8 cellular contexts compared by ENCODE assay signal in genomic region chr7:118352854-118353453, GRCh38.
DNase-seq lines count a peak whose midpoint lies in the region; ATAC-seq and TF ChIP-seq lines count a peak whose summit lies in the region.

No MANE protein-coding gene starts in this region.

- peaks cover 2% of the 10 kb centered on the region for H3K9me3 Mint-ChIP-seq in stimulated activated memory B cell treated with anti-CD40 and anti-IgM and Interleukin-4, amounts not matched to agents 10 μg/mL and 1 μg/mL and 100 μg/mL, for 72 hours

- no peak overlapping the region for H3K4me3 ChIP-seq in smooth muscle cell

- H3K27ac ChIP-seq in smooth muscle cell (ENCODE audit: low read depth), result no peak overlapping the region

- H3K36me3 ChIP-seq in smooth muscle cell (ENCODE audit: low read depth), result no peaks in the 10 kb centered on the region

- peak; percentile 24 for DNase-seq in NCI-H345 (lab: John Stamatoyannopoulos, UW)
- no peak for DNase-seq in NCI-H345 treated with DMSO at 0.1 percent for 48 hours (lab: John Stamatoyannopoulos, UW; ENCODE audit: unreplicated experiment)
- peak; percentile 55 for DNase-seq in NCI-H2171 treated with DMSO at 0.1 percent for 48 hours (lab: John Stamatoyannopoulos, UW)
- DNase-seq in T47D (ENCODE audit: low read depth in 1 of 2, low spot score in 1 of 2), result peak; percentile 0 to 50
- DNase-seq in smooth muscle cell (lab: John Stamatoyannopoulos, UW; ENCODE audit: unreplicated experiment), result no peak
- no peak for DNase-seq in epidermal melanocyte (ENCODE audit: insufficient read length, low spot score)
- no peak for DNase-seq in omental fat pad (ENCODE audit: low spot score)

- in situ Hi-C loops in T47D (cut with HindIII; ENCODE audit: low pct_unique_long_range_greater_than_20kb, low sequenced_read_pairs), result no loop called here

- no peak overlapping the region for H3K4me2 ChIP-seq in smooth muscle cell

- no peak overlapping the region for H2AFZ ChIP-seq in smooth muscle cell (ENCODE audit: low read depth)

- H3K79me2 ChIP-seq in smooth muscle cell (ENCODE audit: low read depth), result no peaks in the 10 kb centered on the region

- peaks cover 6% of the 10 kb centered on the region for H3K27me3 Mint-ChIP-seq in stimulated activated memory B cell treated with anti-CD40 and anti-IgM and Interleukin-4, amounts not matched to agents 10 μg/mL and 1 μg/mL and 100 μg/mL, for 72 hours

- peaks cover 4% of the 10 kb centered on the region for H3K9me3 ChIP-seq in smooth muscle cell (replicated peaks; ENCODE audit: low read depth)

- TF ChIP-seq CTCF in smooth muscle cell (IDR thresholded peaks at IDR 0.05; ENCODE audit: borderline replicate concordance, insufficient read depth, poor library complexity, severe bottlenecking), result peak; percentile 47
- no peak for TF ChIP-seq CTCF in omental fat pad (IDR thresholded peaks at IDR 0.05)

- H3K9ac ChIP-seq in smooth muscle cell (ENCODE audit: low read depth), result no peak overlapping the region

- 79% methylated on average over 3 of the region's 3 CpGs for WGBS in smooth muscle cell (ENCODE audit: low lambda C conversion rate)

- no peaks in the 10 kb centered on the region for H3K4me1 ChIP-seq in smooth muscle cell (ENCODE audit: low read depth)

- no peaks in the 10 kb centered on the region for H3K27me3 ChIP-seq in smooth muscle cell (ENCODE audit: low read depth)

- H3K4me1 Mint-ChIP-seq in stimulated activated memory B cell treated with anti-CD40 and anti-IgM and Interleukin-4, amounts not matched to agents 10 μg/mL and 1 μg/mL and 100 μg/mL, for 72 hours, result peaks cover 7% of the 10 kb centered on the region

- no peak overlapping the region for H3K27ac Mint-ChIP-seq in stimulated activated memory B cell treated with anti-CD40 and anti-IgM and Interleukin-4, amounts not matched to agents 10 μg/mL and 1 μg/mL and 100 μg/mL, for 72 hours

- ATAC-seq in stimulated activated memory B cell treated with anti-CD40 and anti-IgM and Interleukin-4, amounts not matched to agents 10 μg/mL and 1 μg/mL and 100 μg/mL, for 72 hours, result no peak
- ATAC-seq in omental fat pad (ENCODE audit: low FRiP score), result no peak

- no peaks in the 10 kb centered on the region for H3F3A ChIP-seq in smooth muscle cell (ENCODE audit: low read depth)

- H3K4me3 Mint-ChIP-seq in stimulated activated memory B cell treated with anti-CD40 and anti-IgM and Interleukin-4, amounts not matched to agents 10 μg/mL and 1 μg/mL and 100 μg/mL, for 72 hours, result no peak overlapping the region

- H4K20me1 ChIP-seq in smooth muscle cell (ENCODE audit: low read depth), result no peaks in the 10 kb centered on the region

- H3K36me3 Mint-ChIP-seq in stimulated activated memory B cell treated with anti-CD40 and anti-IgM and Interleukin-4, amounts not matched to agents 10 μg/mL and 1 μg/mL and 100 μg/mL, for 72 hours, result no peaks in the 10 kb centered on the region

Comparison
In these comparisons a context has a peak if more than half of its experiments do, and no peak if none do; other contexts are left out.
1. DNase-seq: peak in NCI-H345 (single experiment), NCI-H2171 treated with DMSO at 0.1 percent for 48 hours (single experiment) and T47D (2 of 2); none in NCI-H345 treated with DMSO at 0.1 percent for 48 hours (single experiment), smooth muscle cell (single experiment), epidermal melanocyte (single experiment) and omental fat pad (single experiment).